Comparison of ENCODE assay signal across 18 cellular contexts in genomic region chr4:127549521-127549920, GRCh38.
"Had no signal": no experiment of that assay in that cellular context is flagged by ENCODE, and none has a peak within 500 bp of the region (broad histone marks: within the 10 kb centered on the region; RNA-seq: fewer than 3 reads in every experiment).

No MANE protein-coding gene starts in this region.

- H3K27me3 ChIP-seq: esophagus squamous epithelium, neutrophil, tibial artery, uterus had no signal

- H3K4me1 ChIP-seq: esophagus squamous epithelium, tibial artery, uterus had no signal

- H3K4me1 Mint-ChIP-seq: activated CD4-positive, alpha-beta memory T cell treated with anti-CD3 and anti-CD28 coated beads, Interleukin-2, amount 10 ng/mL, durations not matched to agents 7 days and 5 days; natural killer cell; stimulated activated naive B cell treated with anti-CD40 and anti-IgM and Interleukin-4, amounts not matched to agents 10 μg/mL and 1 μg/mL and 100 μg/mL, for 72 hours; WTC11 had no signal

- ATAC-seq: activated T-cell treated with anti-CD3 and anti-CD28 coated beads, Interleukin-2, amount 50 U/mL, for 4 hours; natural killer cell; stimulated activated naive B cell treated with anti-CD40 and anti-IgM and Interleukin-4, amounts not matched to agents 10 μg/mL and 1 μg/mL and 100 μg/mL, for 72 hours; WTC11 had no signal

- H3K9me3 ChIP-seq: esophagus squamous epithelium, neutrophil, uterus had no signal

- H3K36me3 Mint-ChIP-seq: natural killer cell; stimulated activated naive B cell treated with anti-CD40 and anti-IgM and Interleukin-4, amounts not matched to agents 10 μg/mL and 1 μg/mL and 100 μg/mL, for 72 hours had no signal

- H3K4me3 ChIP-seq: esophagus squamous epithelium, tibial artery, uterus had no signal

- DNase-seq: activated CD4-positive, alpha-beta memory T cell treated with anti-CD3 and anti-CD28 coated beads, Interleukin-2, amount 10 ng/mL, durations not matched to agents 7 days and 5 days; activated CD4-positive, alpha-beta T cell treated with anti-CD3 and anti-CD28 coated beads for 4 hours; activated effector memory CD4-positive, alpha-beta T cell treated with Interleukin-2 at 50 U/mL for 16 hours; activated naive CD4-positive, alpha-beta T cell treated with anti-CD3 and anti-CD28 coated beads, Interleukin-2, amount 50 U/mL, for 16 hours; activated T-cell treated with anti-CD3 and anti-CD28 coated beads, Interleukin-2, amount 50 U/mL, for 4 hours; central memory CD4-positive, alpha-beta T cell; effector CD8-positive, alpha-beta T cell; esophagus squamous epithelium; foreskin melanocyte; head of caudate nucleus; natural killer cell; stimulated activated CD4-positive, alpha-beta T cell treated with anti-CD3 and anti-CD28 coated beads, Interleukin-4, amount 100 ng/mL, for 1 hour; stimulated activated naive B cell treated with anti-CD40 and anti-IgM and Interleukin-4, amounts not matched to agents 10 μg/mL and 1 μg/mL and 100 μg/mL, for 72 hours; T-helper 2 cell; tibial artery; uterus had no signal

- H3K9me3 Mint-ChIP-seq: activated CD4-positive, alpha-beta memory T cell treated with anti-CD3 and anti-CD28 coated beads, Interleukin-2, amount 10 ng/mL, durations not matched to agents 7 days and 5 days; activated T-cell treated with anti-CD3 and anti-CD28 coated beads, Interleukin-2, amount 50 U/mL, for 4 hours; natural killer cell had no signal

- H3K4me3 Mint-ChIP-seq: activated CD4-positive, alpha-beta memory T cell treated with anti-CD3 and anti-CD28 coated beads, Interleukin-2, amount 10 ng/mL, durations not matched to agents 7 days and 5 days; activated T-cell treated with anti-CD3 and anti-CD28 coated beads, Interleukin-2, amount 50 U/mL, for 4 hours; natural killer cell; stimulated activated naive B cell treated with anti-CD40 and anti-IgM and Interleukin-4, amounts not matched to agents 10 μg/mL and 1 μg/mL and 100 μg/mL, for 72 hours; WTC11 had no signal

- H3K27me3 Mint-ChIP-seq: activated CD4-positive, alpha-beta memory T cell treated with anti-CD3 and anti-CD28 coated beads, Interleukin-2, amount 10 ng/mL, durations not matched to agents 7 days and 5 days; stimulated activated naive B cell treated with anti-CD40 and anti-IgM and Interleukin-4, amounts not matched to agents 10 μg/mL and 1 μg/mL and 100 μg/mL, for 72 hours had no signal

- H3K36me3 ChIP-seq: esophagus squamous epithelium, neutrophil, tibial artery, uterus had no signal

- H3K27ac ChIP-seq: esophagus squamous epithelium, neutrophil, tibial artery, uterus had no signal

- H3K27ac Mint-ChIP-seq: activated CD4-positive, alpha-beta memory T cell treated with anti-CD3 and anti-CD28 coated beads, Interleukin-2, amount 10 ng/mL, durations not matched to agents 7 days and 5 days; natural killer cell; stimulated activated naive B cell treated with anti-CD40 and anti-IgM and Interleukin-4, amounts not matched to agents 10 μg/mL and 1 μg/mL and 100 μg/mL, for 72 hours; WTC11 had no signal
